Comparison of ENCODE assay signal across 8 cellular contexts in the genomic region with DNA sequence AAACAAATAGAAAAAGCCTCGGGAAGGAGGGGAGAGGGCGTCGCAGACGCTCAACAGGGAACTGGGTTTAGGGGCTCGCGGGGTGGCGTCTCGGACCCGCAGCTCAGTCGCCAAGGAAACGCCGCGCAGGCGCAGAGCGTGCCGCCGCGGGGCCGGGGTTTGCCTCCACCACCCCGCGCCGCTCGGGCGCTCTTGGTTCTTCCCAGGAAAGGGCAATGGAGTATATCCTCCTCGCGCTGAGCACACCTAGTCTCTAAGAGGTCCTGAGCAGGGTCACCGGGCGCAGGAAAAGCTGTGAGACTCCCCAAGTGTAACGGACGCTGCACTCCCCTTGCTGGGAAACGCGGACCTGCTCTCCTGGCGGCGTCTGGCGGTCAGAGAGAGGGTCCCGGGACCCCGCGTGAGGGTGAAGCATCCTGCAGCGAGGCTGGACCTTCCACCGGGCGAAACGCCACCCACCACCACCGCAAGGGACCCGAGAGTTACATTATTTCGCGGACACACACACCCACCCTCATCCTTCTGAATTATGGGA. TPM values are rescaled to one million over a fixed set of nuclear protein-coding genes. Genes with fewer than 3 reads are reported as not detected.
A peak's percentile ranks its signal among the peaks of the same experiment; 100 is the strongest.
DNase-seq lines count a peak whose midpoint lies in the region; ATAC-seq, FAIRE-seq and TF ChIP-seq lines count a peak whose summit lies in the region.

No MANE protein-coding gene starts in this region.

- peak overlapping the region; percentile 83 for H3K4me3 Mint-ChIP-seq in dendritic cell treated with granulocyte-macrophage colony-stimulating factor and Interleukin-4, amounts not matched to agents 40 ng/mL and 50 ng/mL, for 4 days
- peak overlapping the region; percentile 91 for H3K4me3 Mint-ChIP-seq in memory B cell

- no peak for TF ChIP-seq POLR2A in GM12891 (IDR thresholded peaks at IDR 0.05; ENCODE audit: low read depth, low read length)

- intact Hi-C loops in dendritic cell treated with granulocyte-macrophage colony-stimulating factor and Interleukin-4, amounts not matched to agents 40 ng/mL and 50 ng/mL, for 4 days (cut with micrococcal nuclease), result no loop called here

- ATAC-seq in HG02763 (IDR thresholded peaks at IDR 0.05; ENCODE audit: unreplicated experiment) (peak; percentile 34), memory B cell (ENCODE audit: low read depth) (peak; percentile 30)

- peak; percentile 53 for DNase-seq in GM12891 (ENCODE audit: insufficient read length, low spot score)
- DNase-seq in NCI-H2081 treated with DMSO at 0.1 percent for 48 hours (lab: John Stamatoyannopoulos, UW), result peak; percentile 30
- DNase-seq in activated CD4-positive, alpha-beta T cell treated with anti-CD3 and anti-CD28 coated beads for 1 hour, result peak; percentile 16
- DNase-seq in memory B cell (ENCODE audit: low spot score in 2 of 2), result peak; percentile 16 to 21
- DNase-seq in stimulated activated CD8-positive, alpha-beta memory T cell treated with anti-CD3 and anti-CD28 coated beads, Interleukin-4, amount 100 ng/mL, for 48 hours, result peak; percentile 74
- no peak for DNase-seq in SHP77 treated with DMSO at 0.1 percent for 48 hours (lab: John Stamatoyannopoulos, UW)

- H3K36me3 Mint-ChIP-seq in dendritic cell treated with granulocyte-macrophage colony-stimulating factor and Interleukin-4, amounts not matched to agents 40 ng/mL and 50 ng/mL, for 4 days (ENCODE audit: low read depth), result peaks cover 6% of the 10 kb centered on the region
- H3K36me3 Mint-ChIP-seq in memory B cell, result no peaks in the 10 kb centered on the region

- no peaks in the 10 kb centered on the region for H3K9me3 Mint-ChIP-seq in dendritic cell treated with granulocyte-macrophage colony-stimulating factor and Interleukin-4, amounts not matched to agents 40 ng/mL and 50 ng/mL, for 4 days
- H3K9me3 Mint-ChIP-seq in memory B cell, result no peaks in the 10 kb centered on the region

- peaks cover 64% of the 10 kb centered on the region for H3K27me3 Mint-ChIP-seq in dendritic cell treated with granulocyte-macrophage colony-stimulating factor and Interleukin-4, amounts not matched to agents 40 ng/mL and 50 ng/mL, for 4 days
- H3K27me3 Mint-ChIP-seq in memory B cell, result peaks cover 7% of the 10 kb centered on the region

- FAIRE-seq in GM12891 (lab: Jason Lieb, UNC), result no peak

- H3K27ac Mint-ChIP-seq in dendritic cell treated with granulocyte-macrophage colony-stimulating factor and Interleukin-4, amounts not matched to agents 40 ng/mL and 50 ng/mL, for 4 days, result peak overlapping the region; percentile 70
- peak overlapping the region; percentile 67 for H3K27ac Mint-ChIP-seq in memory B cell

- H3K4me1 Mint-ChIP-seq in dendritic cell treated with granulocyte-macrophage colony-stimulating factor and Interleukin-4, amounts not matched to agents 40 ng/mL and 50 ng/mL, for 4 days (ENCODE audit: low read depth), result peaks cover 23% of the 10 kb centered on the region
- H3K4me1 Mint-ChIP-seq in memory B cell, result peaks cover 13% of the 10 kb centered on the region

TF ChIP-seq in GM12891, 5 proteins besides CTCF, POLR2A, EP300 and RAD21:
- TF ChIP-seq POU2F2 (IDR thresholded peaks at IDR 0.05; ENCODE audit: low read depth, low read length), result no peak
- no peak for TF ChIP-seq PAX5 (IDR thresholded peaks at IDR 0.05; ENCODE audit: insufficient read depth, low read length, severe bottlenecking)
- no peak for TF ChIP-seq SPI1 (IDR thresholded peaks at IDR 0.05; ENCODE audit: low read depth, low read length)
- no peak for TF ChIP-seq POLR2AphosphoS5 (IDR thresholded peaks at IDR 0.05; ENCODE audit: low read depth, low read length)
- no peak for TF ChIP-seq TAF1 (IDR thresholded peaks at IDR 0.05; ENCODE audit: low read depth, low read length)

RNA-seq across cellular contexts. Expression of gene PLCH1, which starts 0.7 kb away (rescaled TPM):
- 0.08 TPM for polyA plus RNA-seq in GM12891 (2012; ENCODE audit: low read depth, missing spikeins)
